In genomic region chr14:90760591-90761316, GRCh38 we compare ENCODE assay signal across 9 cellular contexts. TPM values are rescaled to one million over a fixed set of nuclear protein-coding genes. Genes with fewer than 3 reads are reported as not detected.
A peak's percentile ranks its signal among the peaks of the same experiment; 100 is the strongest.
DNase-seq lines count a peak whose midpoint lies in the region; ATAC-seq and TF ChIP-seq lines count a peak whose summit lies in the region.
"Had no signal": no experiment of that assay in that cellular context is flagged by ENCODE, and none has a peak within 500 bp of the region (broad histone marks: within the 10 kb centered on the region; RNA-seq: fewer than 3 reads in every experiment).

No MANE protein-coding gene starts in this region.

- no peak overlapping the region for H3K27ac Mint-ChIP-seq in CD4-positive, alpha-beta T cell
- peak overlapping the region in 1 of 9 donors; percentile 1 for H3K27ac Mint-ChIP-seq in naive thymus-derived CD4-positive, alpha-beta T cell

- no peaks in the 10 kb centered on the region for H3K36me3 ChIP-seq in naive thymus-derived CD4-positive, alpha-beta T cell (ENCODE audit: control insufficient read depth in 2 of 3, insufficient read depth in 3 of 3, low read length in 3 of 3)

- H3K36me3 Mint-ChIP-seq in CD4-positive, alpha-beta T cell (ENCODE audit: low read depth) = peaks cover 20% of the 10 kb centered on the region
- peaks cover 4 to 11% (median 8%) of the 10 kb centered on the region in 5 donors for H3K36me3 Mint-ChIP-seq in naive thymus-derived CD4-positive, alpha-beta T cell

- H3K9me3 ChIP-seq in CD4-positive, alpha-beta T cell (ENCODE audit: control insufficient read depth, low read length) = peaks cover 15% of the 10 kb centered on the region
- no peaks in the 10 kb centered on the region for H3K9me3 ChIP-seq in naive thymus-derived CD4-positive, alpha-beta T cell (ENCODE audit: control insufficient read depth in 2 of 3, low read length in 3 of 3)

- peaks cover 7 to 21% of the 10 kb centered on the region in 2 donors for H3K4me1 ChIP-seq in naive thymus-derived CD4-positive, alpha-beta T cell (ENCODE audit: control insufficient read depth in 2 of 2, insufficient read depth in 2 of 2, low read length in 2 of 2)

- DNase-seq in CD4-positive, alpha-beta T cell = no peak
- peak in 1 of 2 experiments; percentile 14 for DNase-seq in HL-60 (ENCODE audit: low read depth in 1 of 2, low spot score in 1 of 2)
- peak; percentile 58 for DNase-seq in SHP77 treated with DMSO at 0.1 percent for 48 hours (lab: John Stamatoyannopoulos, UW)
- DNase-seq in iPS-NIHi7 (ENCODE audit: extremely low spot score) = peak; percentile 75
- no peak for DNase-seq in activated naive CD4-positive, alpha-beta T cell (lab: John Stamatoyannopoulos, UW)
- no peak for DNase-seq in occipital lobe (lab: John Stamatoyannopoulos, UW)
- DNase-seq in naive thymus-derived CD4-positive, alpha-beta T cell = no peak

- CTCF ChIA-PET in CD4-positive, alpha-beta T cell (lab: Charles Lee) = no interaction called here
- CTCF ChIA-PET in naive thymus-derived CD4-positive, alpha-beta T cell (lab: Charles Lee) = interaction anchor here (1.1 to 1.7 kb wide), 2 partner anchors 10 to 822 kb away, joined by 3 to 6 read pairs; no protein-coding TSS in a partner anchor

- H3K4me3 ChIP-seq in HL-60 (replicated peaks; ENCODE audit: insufficient read depth, low read length) = no peak overlapping the region
- H3K4me3 ChIP-seq in naive thymus-derived CD4-positive, alpha-beta T cell (ENCODE audit: low read length) = no peak overlapping the region

- no peak for ATAC-seq in CD4-positive, alpha-beta T cell (ENCODE audit: poor library complexity)
- ATAC-seq in HG02610 (IDR thresholded peaks at IDR 0.05; ENCODE audit: unreplicated experiment) = no peak
- no peak for ATAC-seq in naive thymus-derived CD4-positive, alpha-beta T cell

- no peaks in the 10 kb centered on the region for H3K27me3 Mint-ChIP-seq in CD4-positive, alpha-beta T cell
- H3K27me3 Mint-ChIP-seq in naive thymus-derived CD4-positive, alpha-beta T cell = peaks cover 0 to 34% (median 6%) of the 10 kb centered on the region in 5 donors
- H3K27me3 Mint-ChIP-seq: IgD-negative memory B cell had no signal

- no peak overlapping the region for H3K27ac ChIP-seq in CD4-positive, alpha-beta T cell (ENCODE audit: low read depth, low read length)
- H3K27ac ChIP-seq in HL-60 (replicated peaks) = no peak overlapping the region
- no peak overlapping the region for H3K27ac ChIP-seq in naive thymus-derived CD4-positive, alpha-beta T cell (ENCODE audit: low read depth, low read length)

- POLR2A ChIA-PET in CD4-positive, alpha-beta T cell (lab: Charles Lee) = interaction anchor here (3.5 kb wide), 1 partner anchor 378 kb away, joined by 65 read pairs; no protein-coding TSS in a partner anchor
- POLR2A ChIA-PET in naive thymus-derived CD4-positive, alpha-beta T cell (lab: Charles Lee) = interaction anchor here (4.8 kb wide), 1 partner anchor 377 kb away, joined by 58 read pairs; no protein-coding TSS in a partner anchor

- peaks cover 9% of the 10 kb centered on the region for H3K9me3 Mint-ChIP-seq in CD4-positive, alpha-beta T cell
- H3K9me3 Mint-ChIP-seq in naive thymus-derived CD4-positive, alpha-beta T cell = peaks cover 3 to 29% (median 13%) of the 10 kb centered on the region in 11 donors

- peak; percentile 50 for TF ChIP-seq CTCF in CD4-positive, alpha-beta T cell (IDR thresholded peaks at IDR 0.05)
- TF ChIP-seq CTCF in HL-60 (IDR thresholded peaks at IDR 0.05; ENCODE audit: insufficient read depth, low read length) = peak; percentile 37

- peaks cover 23% of the 10 kb centered on the region for H3K4me1 Mint-ChIP-seq in CD4-positive, alpha-beta T cell (ENCODE audit: low read depth)
- peaks cover 12 to 29% (median 23%) of the 10 kb centered on the region in 7 donors for H3K4me1 Mint-ChIP-seq in naive thymus-derived CD4-positive, alpha-beta T cell

- intact Hi-C loops in CD4-positive, alpha-beta T cell (cut with DNase I, micrococcal nuclease) = loop anchor here in 1 of 2 experiments (5.0 kb wide), 1 partner anchor 67 kb away; no protein-coding TSS in a partner anchor
- intact Hi-C loops in naive thymus-derived CD4-positive, alpha-beta T cell (cut with micrococcal nuclease) = no loop called here

- H3K4me3 Mint-ChIP-seq in CD4-positive, alpha-beta T cell = no peak overlapping the region
- H3K4me3 Mint-ChIP-seq in naive thymus-derived CD4-positive, alpha-beta T cell = no peak overlapping the region

- H3K27me3 ChIP-seq in CD4-positive, alpha-beta T cell (ENCODE audit: control insufficient read depth, insufficient read depth, low read length) = no peaks in the 10 kb centered on the region
- no peaks in the 10 kb centered on the region for H3K27me3 ChIP-seq in HL-60 (ENCODE audit: insufficient read depth, poor library complexity, severe bottlenecking)
- H3K27me3 ChIP-seq in naive thymus-derived CD4-positive, alpha-beta T cell (ENCODE audit: control insufficient read depth in 2 of 2, insufficient read depth in 2 of 2, low read length in 2 of 2) = no peaks in the 10 kb centered on the region

RNA-seq across cellular contexts. Expression of gene TTC7B, which starts 55.5 kb away (rescaled TPM):
- total RNA-seq in CD4-positive, alpha-beta T cell = 1 to 10 TPM; 1.2 to 1.3 TPM
- total RNA-seq in occipital lobe = 23.2 TPM
- 1 to 10 TPM in 3 of 5 experiments, under 1 TPM in 1, not detected in 1; 0.65 to 9.5 (median 5.0) TPM for total RNA-seq in naive thymus-derived CD4-positive, alpha-beta T cell
- under 1 TPM in 1 of 2 donors, not detected in 1; 0.08 TPM for polyA plus RNA-seq in naive thymus-derived CD4-positive, alpha-beta T cell

Comparison
In these comparisons a context has a peak if more than half of its experiments do, and no peak if none do; other contexts are left out.
1. DNase-seq: peak in SHP77 treated with DMSO at 0.1 percent for 48 hours (single experiment) and iPS-NIHi7 (single experiment); none in CD4-positive, alpha-beta T cell (0 of 10), activated naive CD4-positive, alpha-beta T cell (0 of 4), occipital lobe (single experiment) and naive thymus-derived CD4-positive, alpha-beta T cell (0 of 9).